In the genomic region with DNA sequence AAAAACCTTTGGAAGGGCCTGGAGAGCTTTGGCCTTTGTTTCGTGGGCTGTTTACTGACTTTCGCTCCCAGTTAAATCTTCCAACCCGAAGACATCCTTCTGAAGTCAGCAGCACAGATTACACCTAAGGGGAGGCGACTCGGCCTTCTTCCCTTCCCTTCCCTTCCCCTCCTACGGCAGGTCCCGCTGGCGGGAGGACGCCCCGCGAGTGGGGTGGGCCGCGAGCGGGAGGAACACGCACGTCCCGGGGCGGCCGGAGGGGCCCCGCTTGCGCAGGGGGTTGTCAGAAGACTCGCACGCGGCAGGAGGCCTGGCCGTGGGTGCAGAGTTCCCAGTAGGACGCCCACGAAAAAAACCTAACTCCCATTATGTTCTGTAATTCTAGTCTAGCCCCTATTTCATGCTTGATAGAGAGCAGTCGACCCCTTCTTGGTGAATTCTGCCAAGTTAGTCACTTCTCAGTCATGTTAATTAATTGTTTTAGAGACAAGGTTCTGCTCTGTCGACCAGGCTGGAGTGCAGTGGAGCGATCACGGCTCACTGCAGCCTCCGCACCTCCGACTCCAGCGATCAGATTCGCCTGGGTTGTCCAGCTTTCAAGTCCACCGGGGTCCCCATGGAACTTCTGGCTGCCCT, we compare ENCODE assay signal across 1 cellular context.
TF ChIP-seq lines count a peak whose summit lies in the region.

No MANE protein-coding gene starts in this region.

TF ChIP-seq in IMR-90, 13 proteins besides CTCF, POLR2A, EP300 and RAD21 (continued from another document):
- no peak for TF ChIP-seq SMC3 (IDR thresholded peaks at IDR 0.05; ENCODE audit: low read depth, low read length)
- no peak for TF ChIP-seq MAZ (IDR thresholded peaks at IDR 0.05; ENCODE audit: borderline replicate concordance, low read depth, low read length)
- TF ChIP-seq RCOR1 (IDR thresholded peaks at IDR 0.05; ENCODE audit: insufficient replicate concordance, low read length): no peak
- no peak for TF ChIP-seq MXI1 (IDR thresholded peaks at IDR 0.05; ENCODE audit: borderline replicate concordance, low read depth, low read length)
TF ChIP-seq in IMR-90: peak in this region for 0.
